12 cellular contexts compared by ENCODE assay signal in the genomic region with DNA sequence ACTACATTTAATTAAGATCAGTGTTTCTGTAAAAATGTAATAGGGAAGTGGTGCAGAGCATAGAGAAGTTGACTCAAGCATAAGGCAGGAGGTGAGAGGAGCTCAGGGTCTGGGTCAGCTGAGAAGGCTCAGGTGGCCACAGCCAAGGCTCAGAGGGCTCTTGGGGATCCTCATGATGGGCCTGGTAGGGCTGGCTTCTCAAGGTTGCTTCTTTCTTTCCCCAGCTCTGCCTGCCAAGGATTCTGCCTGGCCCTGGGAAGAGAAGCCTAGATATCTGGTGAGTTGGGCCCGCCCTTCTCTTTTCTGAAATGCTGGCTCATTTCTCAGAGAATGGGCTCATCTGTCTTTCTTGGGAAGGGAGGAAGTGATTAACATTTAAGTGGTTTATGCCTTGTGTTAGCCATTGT. TPM values are rescaled to one million over a fixed set of nuclear protein-coding genes. Genes with fewer than 3 reads are reported as not detected.
DNase-seq lines count a peak whose midpoint lies in the region; ATAC-seq and TF ChIP-seq lines count a peak whose summit lies in the region.
"Had no signal": no experiment of that assay in that cellular context is flagged by ENCODE, and none has a peak within 500 bp of the region (broad histone marks: within the 10 kb centered on the region; RNA-seq: fewer than 3 reads in every experiment).

No MANE protein-coding gene starts in this region.

- H4K20me1 ChIP-seq in Karpas-422 (ENCODE audit: insufficient read depth, low read depth, low read length): no peaks in the 10 kb centered on the region

- H4K91ac ChIP-seq in mesenchymal stem cell (ENCODE audit: low read length): no peak overlapping the region

- H3K14ac ChIP-seq in mesenchymal stem cell (ENCODE audit: low read length in 2 of 2): no peak overlapping the region

- no peak overlapping the region for H4K8ac ChIP-seq in mesenchymal stem cell (ENCODE audit: low read length)

- no peak overlapping the region for H2AK5ac ChIP-seq in mesenchymal stem cell (ENCODE audit: low read length, severe bottlenecking)

- no peak overlapping the region for H2BK12ac ChIP-seq in mesenchymal stem cell (ENCODE audit: low read length in 2 of 2)

- H3K18ac ChIP-seq in mesenchymal stem cell (ENCODE audit: low read depth in 1 of 2, low read length in 2 of 2): no peak overlapping the region

- no peaks in the 10 kb centered on the region for H3K9me3 Mint-ChIP-seq in CD14-positive monocyte
- no peaks in the 10 kb centered on the region for H3K9me3 Mint-ChIP-seq in activated naive CD8-positive, alpha-beta T cell treated with anti-CD3 and anti-CD28 coated beads for 36 hours
- H3K9me3 Mint-ChIP-seq: type B pancreatic cell had no signal

- peaks cover 6% of the 10 kb centered on the region for H3K79me1 ChIP-seq in mesenchymal stem cell (replicated peaks; ENCODE audit: low read length, poor library complexity, severe bottlenecking)

- no peak overlapping the region for H3K4me2 ChIP-seq in Karpas-422 (ENCODE audit: low read depth, low read length, poor library complexity, severe bottlenecking)
- H3K4me2 ChIP-seq in mesenchymal stem cell (ENCODE audit: low read length, poor library complexity, severe bottlenecking): no peak overlapping the region

- no peaks in the 10 kb centered on the region for H3K9me3 ChIP-seq in Karpas-422 (ENCODE audit: low read length)
- no peaks in the 10 kb centered on the region for H3K9me3 ChIP-seq in mesenchymal stem cell (ENCODE audit: control insufficient read depth, low read length)
- H3K9me3 ChIP-seq: ascending aorta, SJCRH30 had no signal

- H3K9ac ChIP-seq in Karpas-422 (ENCODE audit: low read length) (no peak overlapping the region), mesenchymal stem cell (ENCODE audit: low read length) (peak overlapping the region; percentile 67)

- H2BK5ac ChIP-seq in mesenchymal stem cell (ENCODE audit: low read depth, low read length, poor library complexity, severe bottlenecking): no peak overlapping the region

- H3K27me3 Mint-ChIP-seq in CD14-positive monocyte (ENCODE audit: low read depth in 3 of 3): no peaks in the 10 kb centered on the region
- no peaks in the 10 kb centered on the region for H3K27me3 Mint-ChIP-seq in activated naive CD8-positive, alpha-beta T cell treated with anti-CD3 and anti-CD28 coated beads for 36 hours
- H3K27me3 Mint-ChIP-seq: type B pancreatic cell had no signal

- H2AFZ ChIP-seq in Karpas-422 (ENCODE audit: low read length): no peak overlapping the region
- H2AFZ ChIP-seq in mesenchymal stem cell (ENCODE audit: low read depth, low read length): no peak overlapping the region

- ATAC-seq in HG02885 (IDR thresholded peaks at IDR 0.05; ENCODE audit: poor library complexity, unreplicated experiment): no peak

- intact Hi-C loops in CD14-positive monocyte (cut with micrococcal nuclease): no loop called here

- H3K27me3 ChIP-seq in Karpas-422 (ENCODE audit: low read length) (no peaks in the 10 kb centered on the region), mesenchymal stem cell (ENCODE audit: control insufficient read depth in 1 of 2, insufficient read depth in 1 of 2, low read length in 2 of 2) (no peaks in the 10 kb centered on the region)
- H3K27me3 ChIP-seq: ascending aorta, SJCRH30 had no signal

- H3K36me3 Mint-ChIP-seq in CD14-positive monocyte: peaks cover 21 to 41% of the 10 kb centered on the region in 2 donors
- peaks cover 28% of the 10 kb centered on the region for H3K36me3 Mint-ChIP-seq in activated naive CD8-positive, alpha-beta T cell treated with anti-CD3 and anti-CD28 coated beads for 36 hours

- H3K4me3 Mint-ChIP-seq in CD14-positive monocyte: peak overlapping the region in 1 of 2 donors; percentile 15
- no peak overlapping the region for H3K4me3 Mint-ChIP-seq in activated naive CD8-positive, alpha-beta T cell treated with anti-CD3 and anti-CD28 coated beads for 36 hours
- H3K4me3 Mint-ChIP-seq: type B pancreatic cell had no signal

- H3K23ac ChIP-seq in mesenchymal stem cell (ENCODE audit: low read length in 2 of 2): no peak overlapping the region

- TF ChIP-seq CTCF in CD14-positive monocyte (IDR thresholded peaks at IDR 0.05) (no peak), coronary artery (IDR thresholded peaks at IDR 0.05) (no peak)

- peaks cover 27% of the 10 kb centered on the region for H3K4me1 Mint-ChIP-seq in CD14-positive monocyte
- peaks cover 28% of the 10 kb centered on the region for H3K4me1 Mint-ChIP-seq in activated naive CD8-positive, alpha-beta T cell treated with anti-CD3 and anti-CD28 coated beads for 36 hours

- 100% methylated on average over 1 of the region's 1 CpG for WGBS in mesenchymal stem cell

- no peak overlapping the region for H2BK120ac ChIP-seq in mesenchymal stem cell (ENCODE audit: low read depth, low read length)

- H3K27ac Mint-ChIP-seq in CD14-positive monocyte: peak overlapping the region; percentile 61 to 86 (median 85)
- H3K27ac Mint-ChIP-seq in activated naive CD8-positive, alpha-beta T cell treated with anti-CD3 and anti-CD28 coated beads for 36 hours: peak overlapping the region; percentile 69
- H3K27ac Mint-ChIP-seq: type B pancreatic cell had no signal

- no peaks in the 10 kb centered on the region for H3K9me2 ChIP-seq in Karpas-422 (replicated peaks; ENCODE audit: insufficient read depth, low read length)

- no peak overlapping the region for H3K4me3 ChIP-seq in Karpas-422 (ENCODE audit: low read length)
- no peak overlapping the region for H3K4me3 ChIP-seq in mesenchymal stem cell (ENCODE audit: insufficient read depth in 1 of 2, low read depth in 1 of 2, low read length in 2 of 2)
- no peak overlapping the region for H3K4me3 ChIP-seq in coronary artery
- H3K4me3 ChIP-seq: ascending aorta, SJCRH30 had no signal

- peak overlapping the region; percentile 60 for H3K27ac ChIP-seq in Karpas-422 (ENCODE audit: low read length)
- H3K27ac ChIP-seq in mesenchymal stem cell (ENCODE audit: low read length, poor library complexity, severe bottlenecking): no peak overlapping the region
- H3K27ac ChIP-seq in coronary artery: peak overlapping the region in 1 of 2 donors; percentile 45
- H3K27ac ChIP-seq: ascending aorta had no signal

- H3K36me3 ChIP-seq in Karpas-422 (ENCODE audit: insufficient read depth, low read length): peaks cover 15% of the 10 kb centered on the region
- H3K36me3 ChIP-seq in mesenchymal stem cell (ENCODE audit: control insufficient read depth in 1 of 2, insufficient read depth in 2 of 2, low read depth in 1 of 2, low read length in 2 of 2): peaks cover 0 to 13% of the 10 kb centered on the region in 2 experiments

- no peak overlapping the region for H3K4ac ChIP-seq in mesenchymal stem cell (ENCODE audit: low read depth in 1 of 2, low read length in 2 of 2)

- peaks cover 61% of the 10 kb centered on the region for H3K79me2 ChIP-seq in Karpas-422 (ENCODE audit: low read length)

- DNase-seq in CD14-positive monocyte (ENCODE audit: low spot score) (no peak), Karpas-422 (peak; percentile 51), mesenchymal stem cell (peak; percentile 9), coronary artery (ENCODE audit: low spot score) (no peak), globus pallidus (ENCODE audit: low spot score) (no peak)
- no peak for DNase-seq in activated naive CD8-positive, alpha-beta T cell treated with anti-CD3 and anti-CD28 coated beads for 36 hours
- no peak for DNase-seq in stimulated activated CD4-positive, alpha-beta T cell treated with anti-CD3 and anti-CD28 coated beads, Interleukin-2, amount 100 ng/mL, for 48 hours
- DNase-seq: small intestine had no signal

- H3K4me1 ChIP-seq in Karpas-422 (ENCODE audit: low read length) (peaks cover 36% of the 10 kb centered on the region), mesenchymal stem cell (ENCODE audit: control insufficient read depth, insufficient read depth, low read depth, low read length) (no peaks in the 10 kb centered on the region)
- H3K4me1 ChIP-seq: ascending aorta had no signal

- no peak overlapping the region for H2BK15ac ChIP-seq in mesenchymal stem cell (ENCODE audit: low read depth, poor library complexity, severe bottlenecking)

RNA-seq across cellular contexts. Expression of a gene that starts 6.5 kb away (rescaled TPM):
- polyA plus RNA-seq in CD14-positive monocyte: 1 to 10 TPM; 1.6 TPM
- 64.5 and 65.2 TPM in 2 replicates for total RNA-seq in Karpas-422 (2014; rRNA removed; shearing (Covaris generic); ENCODE audit: low replicate concordance)
- 10 to 100 TPM; 21.7 to 22.8 TPM for total RNA-seq in activated naive CD8-positive, alpha-beta T cell treated with anti-CD3 and anti-CD28 coated beads for 36 hours
- polyA plus RNA-seq in mesenchymal stem cell (2013, experiment 1 of 2): 4.0 TPM
- polyA plus RNA-seq in mesenchymal stem cell (2013, experiment 2 of 2): 4.0 TPM

RNA-seq across cellular contexts. Expression of a gene that starts 24.1 kb away (rescaled TPM):
- polyA plus RNA-seq in CD14-positive monocyte: 1 to 10 TPM; 3.4 to 5.1 TPM
- 100 and 141 TPM in 2 replicates for total RNA-seq in Karpas-422 (2014; rRNA removed; shearing (Covaris generic); ENCODE audit: low replicate concordance)
- total RNA-seq in activated naive CD8-positive, alpha-beta T cell treated with anti-CD3 and anti-CD28 coated beads for 36 hours: not detected
- not detected for polyA plus RNA-seq in mesenchymal stem cell (2013, experiment 1 of 2)
- 0.05 TPM for polyA plus RNA-seq in mesenchymal stem cell (2013, experiment 2 of 2)
- total RNA-seq: ascending aorta had no signal

RNA-seq across cellular contexts. Expression of a gene that starts 53.8 kb away (rescaled TPM):
- polyA plus RNA-seq in CD14-positive monocyte: 10 to 100 TPM; 34.9 to 39.2 TPM
- total RNA-seq in Karpas-422 (2014; rRNA removed; shearing (Covaris generic); ENCODE audit: low replicate concordance): 18.5 and 20.4 TPM in 2 replicates
- 10 to 100 TPM; 31.5 to 34.6 TPM for total RNA-seq in activated naive CD8-positive, alpha-beta T cell treated with anti-CD3 and anti-CD28 coated beads for 36 hours
- polyA plus RNA-seq in mesenchymal stem cell (2013, experiment 1 of 2): 14.0 TPM
- 14.7 TPM for polyA plus RNA-seq in mesenchymal stem cell (2013, experiment 2 of 2)

RNA-seq across cellular contexts. Expression of a gene that starts 59.2 kb away (rescaled TPM):
- polyA plus RNA-seq in CD14-positive monocyte: under 1 TPM in 1 of 2 donors, not detected in 1; 0.39 TPM
- total RNA-seq in Karpas-422 (2014; rRNA removed; shearing (Covaris generic); ENCODE audit: low replicate concordance): 12.9 and 17.1 TPM in 2 replicates
- total RNA-seq in activated naive CD8-positive, alpha-beta T cell treated with anti-CD3 and anti-CD28 coated beads for 36 hours: 10 to 100 TPM; 55.7 to 57.4 TPM
- 1.7 TPM for polyA plus RNA-seq in mesenchymal stem cell (2013, experiment 1 of 2)
- polyA plus RNA-seq in mesenchymal stem cell (2013, experiment 2 of 2): 2.0 TPM
- total RNA-seq: ascending aorta had no signal

Comparison
In these comparisons a context has a peak if more than half of its experiments do, and no peak if none do; other contexts are left out.
1. DNase-seq: peak in Karpas-422 (single experiment) and mesenchymal stem cell (single experiment); none in CD14-positive monocyte (single experiment), activated naive CD8-positive, alpha-beta T cell treated with anti-CD3 and anti-CD28 coated beads for 36 hours (single experiment), coronary artery (single experiment), stimulated activated CD4-positive, alpha-beta T cell treated with anti-CD3 and anti-CD28 coated beads, Interleukin-2, amount 100 ng/mL, for 48 hours (0 of 2) and globus pallidus (single experiment).
2. RNA of a gene that starts 24.1 kb away (total RNA-seq): 100 to 141 TPM in Karpas-422; not detected in activated naive CD8-positive, alpha-beta T cell treated with anti-CD3 and anti-CD28 coated beads for 36 hours; every median in the first group is over 100 times any median in the second.